ENCODE assay signal across 8 cellular contexts in the genomic region with DNA sequence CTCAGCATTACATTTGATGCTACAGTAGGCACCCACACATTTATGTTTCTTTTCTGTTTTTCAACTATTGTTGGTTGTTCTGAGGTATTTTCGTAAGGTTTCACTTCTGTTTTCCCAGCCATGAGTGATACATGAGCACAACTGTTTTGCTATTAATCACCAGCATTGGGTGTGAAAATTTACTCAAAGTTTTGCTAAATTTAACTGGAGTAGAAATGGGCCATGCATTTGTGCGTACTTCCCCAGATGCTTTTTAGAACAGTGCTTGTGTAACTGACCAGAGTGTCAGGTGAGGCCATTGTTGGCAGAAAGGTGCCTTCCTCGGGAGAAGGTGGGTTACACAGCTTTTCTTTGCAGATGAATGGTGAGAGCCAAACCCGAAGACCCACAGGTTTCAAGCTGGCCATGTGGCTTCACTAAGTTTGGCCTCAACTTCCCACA.
DNase-seq lines count a peak whose midpoint lies in the region; ATAC-seq and TF ChIP-seq lines count a peak whose summit lies in the region.

No MANE protein-coding gene starts in this region.

- no peak overlapping the region for H4K8ac ChIP-seq in H9 (replicated peaks; ENCODE audit: insufficient read length, low read depth, low read length)

- H4K20me1 ChIP-seq in H9 (ENCODE audit: control insufficient read depth, insufficient read depth, insufficient read length) = no peaks in the 10 kb centered on the region

- H3K36me3 Mint-ChIP-seq in H9 (ENCODE audit: insufficient read depth in 1 of 3, low read depth in 3 of 3) (peaks cover 34 to 51% (median 38%) of the 10 kb centered on the region in 3 experiments), memory B cell (peaks cover 34% of the 10 kb centered on the region)

- peaks cover 2% of the 10 kb centered on the region for H3K23me2 ChIP-seq in H9 (ENCODE audit: insufficient read length, low read depth, low read length, poor library complexity, severe bottlenecking)

- no peak overlapping the region for H3K4me2 ChIP-seq in H9 (ENCODE audit: insufficient read depth, insufficient read length, low read length)

- no peak for DNase-seq in H9
- DNase-seq in NAMALWA (ENCODE audit: low spot score) = peak; percentile 92
- peak in 1 of 2 donors; percentile 50 for DNase-seq in memory B cell (ENCODE audit: low spot score in 2 of 2)
- DNase-seq in cortex of kidney (lab: John Stamatoyannopoulos, UW) = no peak
- no peak for DNase-seq in NCI-H748 treated with DMSO at 0.1 percent for 48 hours (lab: John Stamatoyannopoulos, UW)
- DNase-seq in KBM-7 = no peak
- DNase-seq in cerebellar nuclear complex (lab: John Stamatoyannopoulos, UW) = no peak

- H3K9me3 ChIP-seq in H9 (ENCODE audit: control insufficient read depth, low read depth, low read length) = no peaks in the 10 kb centered on the region

- no peaks in the 10 kb centered on the region for H3K27me3 ChIP-seq in H9 (ENCODE audit: insufficient read depth, low read length)

- no peak overlapping the region for H3K4ac ChIP-seq in H9 (ENCODE audit: low read depth, low read length)

- peaks cover 54 to 57% of the 10 kb centered on the region in 2 experiments for H3K4me1 Mint-ChIP-seq in H9
- H3K4me1 Mint-ChIP-seq in memory B cell = peaks cover 60% of the 10 kb centered on the region

- no peak overlapping the region for H2BK12ac ChIP-seq in H9 (ENCODE audit: insufficient read length, low read depth, low read length)

- no peak overlapping the region for H3K14ac ChIP-seq in H9 (ENCODE audit: insufficient read depth, low read length)

- peak overlapping the region; percentile 71 for H4K91ac ChIP-seq in H9 (ENCODE audit: insufficient read length, low read depth, low read length)

- no peak overlapping the region for H2BK120ac ChIP-seq in H9 (ENCODE audit: low read depth, low read length, poor library complexity, severe bottlenecking)

- H3K18ac ChIP-seq in H9 (ENCODE audit: insufficient read length, low read depth, low read length) = no peak overlapping the region

- TF ChIP-seq CTCF in H9 (conservative IDR thresholded peaks at IDR 0.05) = no peak

- peaks cover 4% of the 10 kb centered on the region for H3K79me1 ChIP-seq in H9 (ENCODE audit: insufficient read depth, low read depth, low read length, poor library complexity, severe bottlenecking)

- no peak overlapping the region for H2AFZ ChIP-seq in H9 (ENCODE audit: low read length)

- peaks cover 11% of the 10 kb centered on the region; the same call in 1 of the 2 replicates for H3K4me1 ChIP-seq in H9 (ENCODE audit: insufficient read depth, low read length)

- H2BK20ac ChIP-seq in H9 (ENCODE audit: low read depth, low read length, poor library complexity, severe bottlenecking) = no peak overlapping the region

- H3K79me2 ChIP-seq in H9 (ENCODE audit: insufficient read depth, low read length) = peaks cover 3% of the 10 kb centered on the region; the same call in 1 of the 2 replicates

- ATAC-seq in GM18858 (IDR thresholded peaks at IDR 0.05; ENCODE audit: unreplicated experiment) (peak; percentile 74), memory B cell (ENCODE audit: low read depth) (peak; percentile 77)

- H3K27ac ChIP-seq in H9 (ENCODE audit: insufficient read length, low read depth, low read length) = no peak overlapping the region

- H2AK5ac ChIP-seq in H9 (ENCODE audit: insufficient read length, low read length) = peak overlapping the region; percentile 51

- H4K5ac ChIP-seq in H9 (ENCODE audit: insufficient read length, low read depth, low read length) = no peak overlapping the region

- no peak overlapping the region for H3K4me3 Mint-ChIP-seq in H9
- peak overlapping the region; percentile 80 for H3K4me3 Mint-ChIP-seq in memory B cell

- H3K56ac ChIP-seq in H9 (ENCODE audit: insufficient read length, low read depth, low read length) = no peak overlapping the region

- no peak overlapping the region for H3K9ac ChIP-seq in H9 (ENCODE audit: extremely low read depth, insufficient read length, low read length)

- H3K23ac ChIP-seq in H9 (ENCODE audit: insufficient read length, low read depth, low read length) = no peak overlapping the region

- H3T11ph ChIP-seq in H9 (ENCODE audit: low read length) = no peak overlapping the region

- H2BK15ac ChIP-seq in H9 (ENCODE audit: low read depth, low read length) = no peak overlapping the region

- in situ Hi-C loops in KBM-7 (cut with MboI; ENCODE audit: low pct_unique_long_range_greater_than_20kb, low sequenced_read_pairs) = no loop called here

- no CpG with 5 or more reads among the region's 4 CpGs for WGBS in H9 (ENCODE audit: extremely low coverage, insufficient read length, low lambda C conversion rate)

- H3K27ac Mint-ChIP-seq in H9 (peak overlapping the region in 2 of 3 experiments; percentile 14 to 49; a peak in 3 of 7 replicates), memory B cell (peak overlapping the region; percentile 93)

- H3K9me3 Mint-ChIP-seq in H9 (no peaks in the 10 kb centered on the region), memory B cell (peaks cover 4% of the 10 kb centered on the region)

- no peaks in the 10 kb centered on the region for H3K27me3 Mint-ChIP-seq in H9 (ENCODE audit: low read depth)
- no peaks in the 10 kb centered on the region for H3K27me3 Mint-ChIP-seq in memory B cell

- no peak overlapping the region for H2BK5ac ChIP-seq in H9 (ENCODE audit: insufficient read length, low read length)
